10 cellular contexts compared by ENCODE assay signal in the genomic region with DNA sequence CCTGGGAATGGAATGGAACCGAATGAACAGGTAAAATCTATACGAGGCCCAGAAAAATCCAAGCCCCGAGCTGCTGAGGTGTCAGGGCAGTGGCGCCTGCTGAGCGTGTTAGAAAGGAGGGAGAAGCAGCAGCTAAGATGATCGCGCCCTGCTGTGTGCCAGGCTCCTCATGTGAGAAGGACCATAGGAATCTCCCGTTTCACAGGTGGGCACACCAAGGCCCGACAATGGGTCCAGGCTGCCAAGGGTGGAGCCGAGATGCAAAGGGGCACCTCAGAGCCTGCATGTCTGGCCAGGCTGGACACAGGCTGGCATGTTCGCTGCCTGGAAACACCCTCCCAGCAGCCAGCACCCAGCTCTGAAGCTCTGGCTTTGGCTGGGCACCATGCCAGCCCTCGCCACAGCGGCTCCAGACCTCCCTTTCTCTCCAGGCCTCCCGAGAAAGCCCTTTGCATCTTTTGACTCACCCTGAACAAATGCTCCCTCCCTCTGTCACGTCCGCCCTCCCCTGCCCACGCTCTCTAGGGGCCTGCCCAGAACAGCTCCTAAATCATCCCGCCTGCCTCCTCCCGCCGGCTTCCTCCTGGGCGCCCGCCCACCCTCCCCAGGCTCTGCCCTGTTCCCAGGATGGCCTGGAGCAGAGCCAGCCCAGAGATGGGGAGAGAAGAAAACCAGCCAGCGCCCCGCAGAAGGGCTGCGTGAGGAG.
A peak's percentile ranks its signal among the peaks of the same experiment; 100 is the strongest.
DNase-seq lines count a peak whose midpoint lies in the region; ATAC-seq, FAIRE-seq and TF ChIP-seq lines count a peak whose summit lies in the region.
"Had no signal": no experiment of that assay in that cellular context is flagged by ENCODE, and none has a peak within 500 bp of the region (broad histone marks: within the 10 kb centered on the region; RNA-seq: fewer than 3 reads in every experiment).

No MANE protein-coding gene starts in this region.

- no peak overlapping the region for H3K4me3 Mint-ChIP-seq in WTC11
- H3K4me3 Mint-ChIP-seq in endothelial cell (ENCODE audit: unreplicated experiment) = no peak overlapping the region

- H3K27me3 Mint-ChIP-seq in WTC11 (ENCODE audit: low read depth) (no peaks in the 10 kb centered on the region), endothelial cell (ENCODE audit: unreplicated experiment) (peaks cover 3% of the 10 kb centered on the region)

- peak overlapping the region; percentile 60 to 72 for H3K27ac ChIP-seq in right atrium auricular region
- H3K27ac ChIP-seq in small intestine (ENCODE audit: low read depth in 1 of 2, low read length in 1 of 2) = no peak overlapping the region
- H3K27ac ChIP-seq: 22Rv1, neutrophil had no signal

- DNase-seq in DMS53 (lab: John Stamatoyannopoulos, UW) (peak; percentile 71), DMS53 treated with DMSO at 0.1 percent for 48 hours (lab: John Stamatoyannopoulos, UW; ENCODE audit: unreplicated experiment) (no peak), NCI-H1105 treated with DMSO at 0.1 percent for 48 hours (lab: John Stamatoyannopoulos, UW) (peak; percentile 86), WTC11 (ENCODE audit: low spot score) (peak; percentile 11), right atrium auricular region (ENCODE audit: low spot score) (peak; percentile 82), small intestine (peak; percentile 52), endothelial cell (ENCODE audit: low spot score) (no peak)
- no peak for DNase-seq in activated CD4-positive, CD25-positive, alpha-beta regulatory T cell (lab: John Stamatoyannopoulos, UW)

- no peak for ATAC-seq in WTC11

- H3K9me3 ChIP-seq in right atrium auricular region = no peaks in the 10 kb centered on the region
- H3K9me3 ChIP-seq in small intestine (ENCODE audit: control insufficient read depth, low read depth) = no peaks in the 10 kb centered on the region
- H3K9me3 ChIP-seq: neutrophil had no signal

- H3K9me3 Mint-ChIP-seq in WTC11 (peaks cover 7% of the 10 kb centered on the region; the same call in 1 of the 2 replicates), endothelial cell (ENCODE audit: unreplicated experiment) (no peaks in the 10 kb centered on the region)

- no peaks in the 10 kb centered on the region for H3K27me3 ChIP-seq in right atrium auricular region
- no peaks in the 10 kb centered on the region for H3K27me3 ChIP-seq in small intestine (ENCODE audit: control insufficient read depth in 2 of 2, insufficient read depth in 2 of 2, low read length in 2 of 2)

- CTCF ChIA-PET in WTC11 (lab: Charles Lee) = interaction anchor here (0.8 to 14.8 kb wide), 17 partner anchors 9 to 322 kb away, joined by 3 to 229 read pairs (median 4); no protein-coding TSS in a partner anchor

- H3K27ac Mint-ChIP-seq in WTC11 (no peak overlapping the region), endothelial cell (ENCODE audit: unreplicated experiment) (no peak overlapping the region)

- FAIRE-seq in small intestine (lab: Jason Lieb, UNC) = no peak

- POLR2A ChIA-PET in WTC11 (lab: Charles Lee) = interaction anchor here (0.7 to 1.3 kb wide), 2 partner anchors 27 to 40 kb away, joined by 3 to 4 read pairs; no protein-coding TSS in a partner anchor

- no peak for TF ChIP-seq CTCF in WTC11 (IDR thresholded peaks at IDR 0.05)
- TF ChIP-seq CTCF in right atrium auricular region (IDR thresholded peaks at IDR 0.05) = no peak
- TF ChIP-seq CTCF in endothelial cell (IDR thresholded peaks at IDR 0.05; ENCODE audit: unreplicated experiment) = no peak

- H3K4me3 ChIP-seq in right atrium auricular region (no peak overlapping the region), small intestine (ENCODE audit: low read depth in 1 of 2, low read length in 2 of 2) (no peak overlapping the region)

- WGBS in small intestine, 3 donors = 22 to 41% (median 39%) methylated on average over 24 to 25 of the region's 25 CpGs

- H3K4me1 Mint-ChIP-seq in WTC11 (peaks cover 43% of the 10 kb centered on the region), endothelial cell (ENCODE audit: unreplicated experiment) (peaks cover 5% of the 10 kb centered on the region)

- H3K36me3 ChIP-seq in right atrium auricular region = no peaks in the 10 kb centered on the region
- H3K36me3 ChIP-seq in small intestine (ENCODE audit: control insufficient read depth in 2 of 2, insufficient read depth in 2 of 2, low read length in 2 of 2) = no peaks in the 10 kb centered on the region
- H3K36me3 ChIP-seq: neutrophil had no signal

- peaks cover 0 to 45% of the 10 kb centered on the region in 2 donors for H3K4me1 ChIP-seq in right atrium auricular region
- H3K4me1 ChIP-seq in small intestine (ENCODE audit: control insufficient read depth in 2 of 2, insufficient read depth in 1 of 2, low read depth in 1 of 2, low read length in 1 of 2) = peaks cover 4% of the 10 kb centered on the region in 2 donors

- no peaks in the 10 kb centered on the region for H3K36me3 Mint-ChIP-seq in WTC11
- H3K36me3 Mint-ChIP-seq in endothelial cell (ENCODE audit: low read depth, unreplicated experiment) = no peaks in the 10 kb centered on the region

TF ChIP-seq in WTC11, 78 proteins besides CTCF, POLR2A, EP300 and RAD21:
- TF ChIP-seq SOX15 (CRISPR knock-in tag; IDR thresholded peaks at IDR 0.05) = no peak
- no peak for TF ChIP-seq CREB1 (CRISPR knock-in tag; IDR thresholded peaks at IDR 0.05)
- TF ChIP-seq, protein P1, sequence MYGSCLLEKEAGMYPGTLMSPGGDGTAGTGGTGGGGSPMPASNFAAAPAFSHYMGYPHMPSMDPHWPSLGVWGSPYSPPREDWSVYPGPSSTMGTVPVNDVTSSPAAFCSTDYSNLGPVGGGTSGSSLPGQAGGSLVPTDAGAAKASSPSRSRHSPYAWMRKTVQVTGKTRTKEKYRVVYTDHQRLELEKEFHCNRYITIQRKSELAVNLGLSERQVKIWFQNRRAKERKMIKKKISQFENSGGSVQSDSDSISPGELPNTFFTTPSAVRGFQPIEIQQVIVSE (CRISPR knock-in tag; IDR thresholded peaks at IDR 0.05; ENCODE audit: borderline replicate concordance) = no peak
- no peak for TF ChIP-seq ZNF232 (CRISPR knock-in tag; IDR thresholded peaks at IDR 0.05)
- TF ChIP-seq, protein P2, sequence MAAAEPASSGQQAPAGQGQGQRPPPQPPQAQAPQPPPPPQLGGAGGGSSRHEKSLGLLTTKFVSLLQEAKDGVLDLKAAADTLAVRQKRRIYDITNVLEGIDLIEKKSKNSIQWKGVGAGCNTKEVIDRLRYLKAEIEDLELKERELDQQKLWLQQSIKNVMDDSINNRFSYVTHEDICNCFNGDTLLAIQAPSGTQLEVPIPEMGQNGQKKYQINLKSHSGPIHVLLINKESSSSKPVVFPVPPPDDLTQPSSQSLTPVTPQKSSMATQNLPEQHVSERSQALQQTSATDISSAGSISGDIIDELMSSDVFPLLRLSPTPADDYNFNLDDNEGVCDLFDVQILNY (CRISPR knock-in tag; IDR thresholded peaks at IDR 0.05) = no peak
- no peak for TF ChIP-seq ZNF396 (CRISPR knock-in tag; IDR thresholded peaks at IDR 0.05; ENCODE audit: borderline replicate concordance)

Comparison
In these comparisons a context has a peak if more than half of its experiments do, and no peak if none do; other contexts are left out.
1. DNase-seq: peak in DMS53 (single experiment), NCI-H1105 treated with DMSO at 0.1 percent for 48 hours (single experiment), WTC11 (single experiment), right atrium auricular region (single experiment) and small intestine (single experiment); none in DMS53 treated with DMSO at 0.1 percent for 48 hours (single experiment), endothelial cell (single experiment) and activated CD4-positive, CD25-positive, alpha-beta regulatory T cell (0 of 4).
2. H3K27ac ChIP-seq: peak in right atrium auricular region (2 of 2); none in small intestine (0 of 2).